ENCODE assay signal across 1 cellular context in the genomic region with DNA sequence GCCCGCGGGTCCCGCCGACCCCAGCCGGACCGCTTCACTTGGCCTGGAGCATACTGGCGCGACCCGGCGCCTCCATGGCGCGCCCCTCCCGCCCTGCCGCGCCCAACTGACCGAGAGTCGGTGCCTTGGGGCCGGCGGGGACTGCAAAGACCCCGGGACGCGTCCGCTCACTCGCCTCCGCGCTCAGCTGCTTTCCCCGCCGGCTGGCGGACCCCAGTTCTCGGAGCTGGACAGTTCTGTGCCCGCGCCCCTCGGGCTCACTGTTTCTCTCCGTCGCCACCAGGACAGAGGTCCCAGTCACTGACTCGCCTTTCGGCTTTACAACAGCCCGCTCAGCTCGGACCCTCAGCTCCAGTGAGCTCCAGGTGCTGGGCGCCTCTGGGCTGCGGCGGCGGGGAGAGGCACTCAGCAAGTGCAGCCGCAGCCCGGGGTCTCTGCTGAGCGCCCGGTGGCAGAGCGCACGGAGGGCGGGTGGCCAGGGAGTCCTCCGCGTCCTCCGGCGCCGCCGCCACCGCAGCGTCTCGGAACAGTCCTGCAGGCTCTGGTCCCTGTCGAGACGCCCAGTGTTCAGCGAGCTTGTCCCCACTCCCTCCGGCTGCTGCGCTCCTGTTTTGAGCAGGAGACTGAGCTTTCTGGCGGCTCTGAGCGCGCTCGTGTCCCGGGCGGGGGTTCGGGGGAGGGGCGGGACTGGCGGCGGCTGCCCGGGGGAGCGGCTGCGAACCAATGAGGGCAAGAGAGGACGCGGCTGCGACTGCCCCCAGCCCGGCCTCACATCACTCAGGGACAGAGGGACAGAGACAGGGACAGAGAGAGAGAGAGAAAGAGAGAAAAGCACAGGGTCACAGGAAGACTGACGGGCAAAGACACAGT.
TF ChIP-seq lines count a peak whose summit lies in the region.

A gene (minus strand): TSS at position 637 of the 870 bp plus-strand sequence. CDS start 638 bp downstream, outside the sequence.

TF ChIP-seq in HepG2, 621 proteins besides CTCF, POLR2A, EP300 and RAD21 (continued from another document and continues in another):
- TF ChIP-seq, protein P1, sequence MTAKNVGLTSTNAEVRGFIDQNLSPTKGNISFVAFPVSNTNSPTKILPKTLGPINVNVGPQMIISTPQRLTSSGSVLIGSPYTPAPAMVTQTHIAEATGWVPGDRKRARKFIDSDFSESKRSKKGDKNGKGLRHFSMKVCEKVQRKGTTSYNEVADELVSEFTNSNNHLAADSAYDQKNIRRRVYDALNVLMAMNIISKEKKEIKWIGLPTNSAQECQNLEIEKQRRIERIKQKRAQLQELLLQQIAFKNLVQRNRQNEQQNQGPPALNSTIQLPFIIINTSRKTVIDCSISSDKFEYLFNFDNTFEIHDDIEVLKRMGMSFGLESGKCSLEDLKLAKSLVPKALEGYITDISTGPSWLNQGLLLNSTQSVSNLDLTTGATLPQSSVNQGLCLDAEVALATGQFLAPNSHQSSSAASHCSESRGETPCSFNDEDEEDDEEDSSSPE (CRISPR knock-in tag; IDR thresholded peaks at IDR 0.05) = no peak
- no peak for TF ChIP-seq POGZ (CRISPR knock-in tag; IDR thresholded peaks at IDR 0.05)
- no peak for TF ChIP-seq ZNF567 (CRISPR knock-in tag; IDR thresholded peaks at IDR 0.05; ENCODE audit: borderline replicate concordance)
- TF ChIP-seq NFIC (IDR thresholded peaks at IDR 0.05; ENCODE audit: low read length) = no peak
- no peak for TF ChIP-seq ZNF143 (CRISPR knock-in tag; IDR thresholded peaks at IDR 0.05)
- 0 out of 2 replicates have a peak, but pooled peaks have one; percentile 39 for TF ChIP-seq ZNF468 (CRISPR knock-in tag; IDR thresholded peaks at IDR 0.05)
- no peak for TF ChIP-seq SMAD1 (CRISPR knock-in tag; IDR thresholded peaks at IDR 0.05; ENCODE audit: borderline replicate concordance, low read depth)
- TF ChIP-seq, protein P2, sequence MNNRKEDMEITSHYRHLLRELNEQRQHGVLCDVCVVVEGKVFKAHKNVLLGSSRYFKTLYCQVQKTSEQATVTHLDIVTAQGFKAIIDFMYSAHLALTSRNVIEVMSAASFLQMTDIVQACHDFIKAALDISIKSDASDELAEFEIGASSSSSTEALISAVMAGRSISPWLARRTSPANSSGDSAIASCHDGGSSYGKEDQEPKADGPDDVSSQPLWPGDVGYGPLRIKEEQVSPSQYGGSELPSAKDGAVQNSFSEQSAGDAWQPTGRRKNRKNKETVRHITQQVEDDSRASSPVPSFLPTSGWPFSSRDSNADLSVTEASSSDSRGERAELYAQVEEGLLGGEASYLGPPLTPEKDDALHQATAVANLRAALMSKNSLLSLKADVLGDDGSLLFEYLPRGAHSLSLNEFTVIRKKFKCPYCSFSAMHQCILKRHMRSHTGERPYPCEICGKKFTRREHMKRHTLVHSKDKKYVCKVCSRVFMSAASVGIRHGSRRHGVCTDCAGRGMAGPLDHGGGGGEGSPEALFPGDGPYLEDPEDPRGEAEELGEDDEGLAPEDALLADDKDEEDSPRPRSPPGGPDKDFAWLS (CRISPR knock-in tag; IDR thresholded peaks at IDR 0.05; ENCODE audit: borderline replicate concordance) = no peak
- TF ChIP-seq, protein P3, sequence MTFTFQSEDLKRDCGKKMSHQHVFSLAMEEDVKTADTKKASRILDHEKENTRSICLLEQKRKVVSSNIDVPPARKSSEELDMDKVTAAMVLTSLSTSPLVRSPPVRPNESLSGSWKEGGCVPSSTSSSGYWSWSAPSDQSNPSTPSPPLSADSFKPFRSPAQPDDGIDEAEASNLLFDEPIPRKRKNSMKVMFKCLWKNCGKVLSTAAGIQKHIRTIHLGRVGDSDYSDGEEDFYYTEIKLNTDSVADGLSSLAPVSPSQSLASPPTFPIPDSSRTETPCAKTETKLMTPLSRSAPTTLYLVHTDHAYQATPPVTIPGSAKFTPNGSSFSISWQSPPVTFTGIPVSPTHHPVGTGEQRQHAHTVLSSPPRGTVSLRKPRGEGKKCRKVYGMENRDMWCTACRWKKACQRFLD (CRISPR knock-in tag; IDR thresholded peaks at IDR 0.05; ENCODE audit: borderline replicate concordance) = no peak
- TF ChIP-seq, protein P4, sequence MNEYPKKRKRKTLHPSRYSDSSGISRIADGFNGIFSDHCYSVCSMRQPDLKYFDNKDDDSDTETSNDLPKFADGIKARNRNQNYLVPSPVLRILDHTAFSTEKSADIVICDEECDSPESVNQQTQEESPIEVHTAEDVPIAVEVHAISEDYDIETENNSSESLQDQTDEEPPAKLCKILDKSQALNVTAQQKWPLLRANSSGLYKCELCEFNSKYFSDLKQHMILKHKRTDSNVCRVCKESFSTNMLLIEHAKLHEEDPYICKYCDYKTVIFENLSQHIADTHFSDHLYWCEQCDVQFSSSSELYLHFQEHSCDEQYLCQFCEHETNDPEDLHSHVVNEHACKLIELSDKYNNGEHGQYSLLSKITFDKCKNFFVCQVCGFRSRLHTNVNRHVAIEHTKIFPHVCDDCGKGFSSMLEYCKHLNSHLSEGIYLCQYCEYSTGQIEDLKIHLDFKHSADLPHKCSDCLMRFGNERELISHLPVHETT (CRISPR knock-in tag; conservative IDR thresholded peaks at IDR 0.05) = no peak; the same call in 1 of the 2 replicates
- no peak for TF ChIP-seq ZFP1 (CRISPR knock-in tag; IDR thresholded peaks at IDR 0.05)
- no peak for TF ChIP-seq TBL1XR1 (IDR thresholded peaks at IDR 0.05; ENCODE audit: borderline replicate concordance, low read length, partially characterized antibody)
- TF ChIP-seq, protein P5, sequence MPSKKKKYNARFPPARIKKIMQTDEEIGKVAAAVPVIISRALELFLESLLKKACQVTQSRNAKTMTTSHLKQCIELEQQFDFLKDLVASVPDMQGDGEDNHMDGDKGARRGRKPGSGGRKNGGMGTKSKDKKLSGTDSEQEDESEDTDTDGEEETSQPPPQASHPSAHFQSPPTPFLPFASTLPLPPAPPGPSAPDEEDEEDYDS (CRISPR knock-in tag; IDR thresholded peaks at IDR 0.05) = no peak
- no peak for TF ChIP-seq MXI1 (IDR thresholded peaks at IDR 0.05; ENCODE audit: borderline replicate concordance, low read depth, low read length)
- TF ChIP-seq, protein P6, sequence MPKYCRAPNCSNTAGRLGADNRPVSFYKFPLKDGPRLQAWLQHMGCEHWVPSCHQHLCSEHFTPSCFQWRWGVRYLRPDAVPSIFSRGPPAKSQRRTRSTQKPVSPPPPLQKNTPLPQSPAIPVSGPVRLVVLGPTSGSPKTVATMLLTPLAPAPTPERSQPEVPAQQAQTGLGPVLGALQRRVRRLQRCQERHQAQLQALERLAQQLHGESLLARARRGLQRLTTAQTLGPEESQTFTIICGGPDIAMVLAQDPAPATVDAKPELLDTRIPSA (CRISPR knock-in tag; IDR thresholded peaks at IDR 0.05; ENCODE audit: borderline replicate concordance) = no peak
- TF ChIP-seq, protein P7, sequence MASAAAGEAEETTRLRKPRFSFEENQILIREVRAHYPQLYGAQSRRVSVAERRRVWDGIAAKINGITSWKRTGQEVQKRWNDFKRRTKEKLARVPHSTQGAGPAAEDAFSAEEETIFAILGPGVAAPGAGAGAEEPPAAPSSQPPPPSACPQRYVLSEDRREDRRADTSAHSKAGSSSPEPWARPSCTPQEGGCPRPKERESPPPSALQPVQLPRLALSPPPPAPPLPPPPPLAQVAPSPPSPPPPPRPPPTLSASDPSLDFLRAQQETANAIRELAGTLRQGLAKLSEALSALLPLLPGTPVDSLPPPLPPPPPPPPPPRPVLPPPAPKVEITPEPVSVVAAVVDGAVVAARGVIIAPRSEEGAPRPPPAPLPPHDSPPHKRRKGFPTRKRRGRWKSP (CRISPR knock-in tag; IDR thresholded peaks at IDR 0.05) = no peak
- TF ChIP-seq, protein P8, sequence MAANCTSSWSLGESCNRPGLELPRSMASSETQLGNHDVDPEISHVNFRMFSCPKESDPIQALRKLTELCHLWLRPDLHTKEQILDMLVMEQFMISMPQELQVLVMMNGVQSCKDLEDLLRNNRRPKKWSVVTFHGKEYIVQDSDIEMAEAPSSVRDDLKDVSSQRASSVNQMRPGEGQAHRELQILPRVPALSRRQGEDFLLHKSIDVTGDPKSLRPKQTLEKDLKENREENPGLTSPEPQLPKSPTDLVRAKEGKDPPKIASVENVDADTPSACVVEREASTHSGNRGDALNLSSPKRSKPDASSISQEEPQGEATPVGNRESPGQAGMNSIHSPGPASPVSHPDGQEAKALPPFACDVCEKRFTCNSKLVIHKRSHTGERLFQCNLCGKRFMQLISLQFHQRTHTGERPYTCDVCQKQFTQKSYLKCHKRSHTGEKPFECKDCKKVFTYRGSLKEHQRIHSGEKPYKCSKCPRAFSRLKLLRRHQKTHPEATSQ (CRISPR knock-in tag; IDR thresholded peaks at IDR 0.05; ENCODE audit: borderline replicate concordance) = no peak
- no peak for TF ChIP-seq MBD4 (IDR thresholded peaks at IDR 0.05; ENCODE audit: borderline replicate concordance, low read length)
- peak; percentile 45; the same call in 1 of the 2 replicates for TF ChIP-seq HDAC1 (CRISPR knock-in tag; IDR thresholded peaks at IDR 0.05)
- no peak for TF ChIP-seq ZNF83 (CRISPR knock-in tag; IDR thresholded peaks at IDR 0.05; ENCODE audit: borderline replicate concordance)
- no peak for TF ChIP-seq ZNF674 (CRISPR knock-in tag; IDR thresholded peaks at IDR 0.05; ENCODE audit: low read depth)
- no peak for TF ChIP-seq SRF (IDR thresholded peaks at IDR 0.05; ENCODE audit: low read depth, low read length)
- TF ChIP-seq AGO2 (optimal IDR thresholded peaks at IDR 0.05; ENCODE audit: low read depth, low read length) = peak; percentile 93
- TF ChIP-seq, protein P9, sequence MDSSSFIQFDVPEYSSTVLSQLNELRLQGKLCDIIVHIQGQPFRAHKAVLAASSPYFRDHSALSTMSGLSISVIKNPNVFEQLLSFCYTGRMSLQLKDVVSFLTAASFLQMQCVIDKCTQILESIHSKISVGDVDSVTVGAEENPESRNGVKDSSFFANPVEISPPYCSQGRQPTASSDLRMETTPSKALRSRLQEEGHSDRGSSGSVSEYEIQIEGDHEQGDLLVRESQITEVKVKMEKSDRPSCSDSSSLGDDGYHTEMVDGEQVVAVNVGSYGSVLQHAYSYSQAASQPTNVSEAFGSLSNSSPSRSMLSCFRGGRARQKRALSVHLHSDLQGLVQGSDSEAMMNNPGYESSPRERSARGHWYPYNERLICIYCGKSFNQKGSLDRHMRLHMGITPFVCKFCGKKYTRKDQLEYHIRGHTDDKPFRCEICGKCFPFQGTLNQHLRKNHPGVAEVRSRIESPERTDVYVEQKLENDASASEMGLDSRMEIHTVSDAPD (CRISPR knock-in tag; IDR thresholded peaks at IDR 0.05) = 0 out of 2 replicates have a peak, but pooled peaks have one; percentile 44
- no peak for TF ChIP-seq ZNF891 (CRISPR knock-in tag; IDR thresholded peaks at IDR 0.05)
- peak; percentile 13 for TF ChIP-seq HNRNPK (IDR thresholded peaks at IDR 0.05; ENCODE audit: low read depth, low read length, poor library complexity, severe bottlenecking)
- no peak for TF ChIP-seq ZNF251 (CRISPR knock-in tag; IDR thresholded peaks at IDR 0.05)
- TF ChIP-seq ZNF550 (CRISPR knock-in tag; IDR thresholded peaks at IDR 0.05; ENCODE audit: borderline replicate concordance) = no peak
- TF ChIP-seq, protein P10, sequence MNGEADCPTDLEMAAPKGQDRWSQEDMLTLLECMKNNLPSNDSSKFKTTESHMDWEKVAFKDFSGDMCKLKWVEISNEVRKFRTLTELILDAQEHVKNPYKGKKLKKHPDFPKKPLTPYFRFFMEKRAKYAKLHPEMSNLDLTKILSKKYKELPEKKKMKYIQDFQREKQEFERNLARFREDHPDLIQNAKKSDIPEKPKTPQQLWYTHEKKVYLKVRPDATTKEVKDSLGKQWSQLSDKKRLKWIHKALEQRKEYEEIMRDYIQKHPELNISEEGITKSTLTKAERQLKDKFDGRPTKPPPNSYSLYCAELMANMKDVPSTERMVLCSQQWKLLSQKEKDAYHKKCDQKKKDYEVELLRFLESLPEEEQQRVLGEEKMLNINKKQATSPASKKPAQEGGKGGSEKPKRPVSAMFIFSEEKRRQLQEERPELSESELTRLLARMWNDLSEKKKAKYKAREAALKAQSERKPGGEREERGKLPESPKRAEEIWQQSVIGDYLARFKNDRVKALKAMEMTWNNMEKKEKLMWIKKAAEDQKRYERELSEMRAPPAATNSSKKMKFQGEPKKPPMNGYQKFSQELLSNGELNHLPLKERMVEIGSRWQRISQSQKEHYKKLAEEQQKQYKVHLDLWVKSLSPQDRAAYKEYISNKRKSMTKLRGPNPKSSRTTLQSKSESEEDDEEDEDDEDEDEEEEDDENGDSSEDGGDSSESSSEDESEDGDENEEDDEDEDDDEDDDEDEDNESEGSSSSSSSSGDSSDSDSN (CRISPR knock-in tag; IDR thresholded peaks at IDR 0.05) = peak; percentile 74
- TF ChIP-seq NR3C1 (CRISPR knock-in tag; IDR thresholded peaks at IDR 0.05) = no peak
- TF ChIP-seq SNAI1 (CRISPR knock-in tag; IDR thresholded peaks at IDR 0.05; ENCODE audit: borderline replicate concordance) = no peak
- no peak for TF ChIP-seq ZNF121 (CRISPR knock-in tag; IDR thresholded peaks at IDR 0.05)
- no peak for TF ChIP-seq IKZF4 (CRISPR knock-in tag; IDR thresholded peaks at IDR 0.05; ENCODE audit: borderline replicate concordance, low read depth, not compliant biosample characterization)
- no peak for TF ChIP-seq RFXANK (CRISPR knock-in tag; IDR thresholded peaks at IDR 0.05)
- TF ChIP-seq ZNF235 (CRISPR knock-in tag; IDR thresholded peaks at IDR 0.05; ENCODE audit: borderline replicate concordance) = no peak
- no peak for TF ChIP-seq NCOR1 (IDR thresholded peaks at IDR 0.05; ENCODE audit: borderline replicate concordance, low read length)
- no peak for TF ChIP-seq ZNF747 (CRISPR knock-in tag; IDR thresholded peaks at IDR 0.05; ENCODE audit: borderline replicate concordance)
- TF ChIP-seq, protein P11, sequence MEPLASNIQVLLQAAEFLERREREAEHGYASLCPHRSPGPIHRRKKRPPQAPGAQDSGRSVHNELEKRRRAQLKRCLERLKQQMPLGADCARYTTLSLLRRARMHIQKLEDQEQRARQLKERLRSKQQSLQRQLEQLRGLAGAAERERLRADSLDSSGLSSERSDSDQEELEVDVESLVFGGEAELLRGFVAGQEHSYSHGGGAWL (CRISPR knock-in tag; IDR thresholded peaks at IDR 0.05) = peak; percentile 61; the same call in 1 of the 2 replicates
- no peak for TF ChIP-seq ZNF558 (CRISPR knock-in tag; IDR thresholded peaks at IDR 0.05; ENCODE audit: borderline replicate concordance)
- TF ChIP-seq, protein P12, sequence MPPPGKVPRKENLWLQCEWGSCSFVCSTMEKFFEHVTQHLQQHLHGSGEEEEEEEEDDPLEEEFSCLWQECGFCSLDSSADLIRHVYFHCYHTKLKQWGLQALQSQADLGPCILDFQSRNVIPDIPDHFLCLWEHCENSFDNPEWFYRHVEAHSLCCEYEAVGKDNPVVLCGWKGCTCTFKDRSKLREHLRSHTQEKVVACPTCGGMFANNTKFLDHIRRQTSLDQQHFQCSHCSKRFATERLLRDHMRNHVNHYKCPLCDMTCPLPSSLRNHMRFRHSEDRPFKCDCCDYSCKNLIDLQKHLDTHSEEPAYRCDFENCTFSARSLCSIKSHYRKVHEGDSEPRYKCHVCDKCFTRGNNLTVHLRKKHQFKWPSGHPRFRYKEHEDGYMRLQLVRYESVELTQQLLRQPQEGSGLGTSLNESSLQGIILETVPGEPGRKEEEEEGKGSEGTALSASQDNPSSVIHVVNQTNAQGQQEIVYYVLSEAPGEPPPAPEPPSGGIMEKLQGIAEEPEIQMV (CRISPR knock-in tag; IDR thresholded peaks at IDR 0.05; ENCODE audit: low read depth) = no peak
- TF ChIP-seq, protein P13, sequence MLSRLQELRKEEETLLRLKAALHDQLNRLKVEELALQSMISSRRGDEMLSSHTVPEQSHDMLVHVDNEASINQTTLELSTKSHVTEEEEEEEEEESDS (CRISPR knock-in tag; IDR thresholded peaks at IDR 0.05; ENCODE audit: borderline replicate concordance) = no peak
- TF ChIP-seq TARDBP (CRISPR knock-in tag; IDR thresholded peaks at IDR 0.05) = peak; percentile 45; the same call in 1 of the 2 replicates
- TF ChIP-seq HOXA7 (CRISPR knock-in tag; IDR thresholded peaks at IDR 0.05) = no peak
- TF ChIP-seq SPEN (CRISPR knock-in tag; IDR thresholded peaks at IDR 0.05; ENCODE audit: low read depth) = no peak
- 0 out of 2 replicates have a peak, but pooled peaks have one; percentile 16 for TF ChIP-seq CENPT (CRISPR knock-in tag; IDR thresholded peaks at IDR 0.05; ENCODE audit: low read depth)
- TF ChIP-seq FOXO1 (CRISPR knock-in tag; IDR thresholded peaks at IDR 0.05) = no peak
- no peak for TF ChIP-seq ZBTB38 (CRISPR knock-in tag; IDR thresholded peaks at IDR 0.05)
